8 cellular contexts compared by ENCODE assay signal in genomic region chr2:241148891-241149674, GRCh38. TPM values are rescaled to one million over a fixed set of nuclear protein-coding genes. Genes with fewer than 3 reads are reported as not detected.
DNase-seq lines count a peak whose midpoint lies in the region; ATAC-seq and TF ChIP-seq lines count a peak whose summit lies in the region.

Gene PASK, minus strand, starts transcription at chr2:241149472. Its CDS starts 6,440 bp downstream, at chr2:241143032.

- TF ChIP-seq POLR2A in lower leg skin (IDR thresholded peaks at IDR 0.05) = no peak

- H3K36me3 ChIP-seq in duodenal mucosa (ENCODE audit: control insufficient read depth in 1 of 2, insufficient read depth in 2 of 2, low read length in 2 of 2) = peaks cover 0 to 12% of the 10 kb centered on the region in 2 donors

- no peaks in the 10 kb centered on the region for H3K27me3 Mint-ChIP-seq in CD4-positive, alpha-beta T cell

- H3K4me3 Mint-ChIP-seq in CD4-positive, alpha-beta T cell = peak within 1 kb of the TSS; percentile 97

- POLR2A ChIA-PET in CD4-positive, alpha-beta T cell (lab: Charles Lee) = interaction anchor here (0.6 to 4.9 kb wide), 21 partner anchors 15 to 552 kb away, joined by 3 to 73 read pairs (median 4); partner anchors contain the start of genes HDLBP, ING5, MTERF4 and SEPTIN2

- H3K9ac ChIP-seq in duodenal mucosa (ENCODE audit: low read depth in 1 of 2, low read length in 2 of 2) = peak within 1 kb of the TSS; percentile 74 to 77

- DNase-seq in CD4-positive, alpha-beta T cell = peak; percentile 83 to 94 (median 90)
- peak; percentile 89 for DNase-seq in NCI-H82 treated with DMSO at 0.1 percent for 48 hours (lab: John Stamatoyannopoulos, UW; ENCODE audit: unreplicated experiment)
- peak; percentile 93 to 96 for DNase-seq in activated CD4-positive, alpha-beta T cell treated with anti-CD3 and anti-CD28 coated beads, Interleukin-2, amount 50 U/mL, for 48 hours
- DNase-seq in lower leg skin (ENCODE audit: low spot score in 2 of 2) = peak; percentile 96 to 98
- DNase-seq in stimulated activated CD4-positive, alpha-beta T cell treated with anti-CD3 and anti-CD28 coated beads, Interleukin-4, amount 100 ng/mL, for 4 hours = peak; percentile 85 to 92

- H3K4me3 ChIP-seq in duodenal mucosa (ENCODE audit: low read depth in 1 of 2, low read length in 2 of 2) (peak within 1 kb of the TSS; percentile 90 to 97), lower leg skin (ENCODE audit: low read depth, poor library complexity, severe bottlenecking) (peak within 1 kb of the TSS; percentile 93)

- H3K9me3 ChIP-seq in CD4-positive, alpha-beta T cell (ENCODE audit: control insufficient read depth, low read length) = no peaks in the 10 kb centered on the region
- H3K9me3 ChIP-seq in duodenal mucosa (ENCODE audit: control insufficient read depth in 1 of 2, low read length in 2 of 2) = no peaks in the 10 kb centered on the region

- WGBS in lower leg skin, 2 donors = 0% methylated on average over 52 to 68 of the region's 88 CpGs

- peak within 1 kb of the TSS; percentile 89 for H3K27ac Mint-ChIP-seq in CD4-positive, alpha-beta T cell

- H3K27ac ChIP-seq in CD4-positive, alpha-beta T cell (ENCODE audit: low read depth, low read length) = peak within 1 kb of the TSS; percentile 65
- no peak within 1 kb of the TSS for H3K27ac ChIP-seq in duodenal mucosa (ENCODE audit: low read depth, low read length)

- H3K9me3 Mint-ChIP-seq in CD4-positive, alpha-beta T cell = no peaks in the 10 kb centered on the region

- ATAC-seq in CD4-positive, alpha-beta T cell (ENCODE audit: poor library complexity) = peak; percentile 79
- peak; percentile 77 for ATAC-seq in GM19452 (IDR thresholded peaks at IDR 0.05; ENCODE audit: unreplicated experiment)
- peak; percentile 41 for ATAC-seq in HG03575 (IDR thresholded peaks at IDR 0.05; ENCODE audit: extremely low read depth, insufficient number of reproducible peaks, low FRiP score, unreplicated experiment)

- no peaks in the 10 kb centered on the region for H3K27me3 ChIP-seq in CD4-positive, alpha-beta T cell (ENCODE audit: control insufficient read depth, insufficient read depth, low read length)
- H3K27me3 ChIP-seq in duodenal mucosa (ENCODE audit: control insufficient read depth in 1 of 2, insufficient read depth in 2 of 2, low read length in 2 of 2) = no peaks in the 10 kb centered on the region

- peaks cover 16 to 28% of the 10 kb centered on the region in 2 donors for H3K4me1 ChIP-seq in duodenal mucosa (ENCODE audit: control insufficient read depth in 1 of 2, insufficient read depth in 2 of 2, low read length in 2 of 2)

- no peak for TF ChIP-seq CTCF in CD4-positive, alpha-beta T cell (IDR thresholded peaks at IDR 0.05)
- no peak for TF ChIP-seq CTCF in lower leg skin (IDR thresholded peaks at IDR 0.05)

- CTCF ChIA-PET in CD4-positive, alpha-beta T cell (lab: Charles Lee) = interaction anchor here (2.0 to 6.9 kb wide), 4 partner anchors 54 to 235 kb away, joined by 8 to 66 read pairs (median 12); no protein-coding TSS in a partner anchor

- peaks cover 35% of the 10 kb centered on the region for H3K36me3 Mint-ChIP-seq in CD4-positive, alpha-beta T cell (ENCODE audit: low read depth)

- intact Hi-C loops in CD4-positive, alpha-beta T cell (cut with DNase I, micrococcal nuclease) = loop anchor here in 1 of 2 experiments (2.0 to 5.0 kb wide), 2 partner anchors 46 to 562 kb away; partner anchors contain the start of genes CAPN10 and MTERF4
- intact Hi-C loops in lower leg skin (cut with DNase I; ENCODE audit: low total_unique reads) = no loop called here

- H3K4me1 Mint-ChIP-seq in CD4-positive, alpha-beta T cell (ENCODE audit: low read depth) = peaks cover 43% of the 10 kb centered on the region

RNA-seq across cellular contexts. Expression of gene PASK, which starts in this region (rescaled TPM):
- total RNA-seq in CD4-positive, alpha-beta T cell = 10 to 100 TPM; 78.0 to 87.9 TPM
- 10 to 100 TPM in 1 of 4 donors, 1 to 10 TPM in 3; 4.8 to 11.9 (median 6.5) TPM for total RNA-seq in lower leg skin

Comparison
In these comparisons a context has a peak if more than half of its experiments do, and no peak if none do; other contexts are left out.
1. RNA of gene PASK (total RNA-seq): 78.0 to 87.9 TPM in CD4-positive, alpha-beta T cell; 4.8 to 11.9 TPM in lower leg skin; every median in the first group is over 4 times any median in the second.
2. Peak in every context shown above with its lines, with median percentiles within 50 percentile points of each other: ATAC-seq and DNase-seq.